17 cellular contexts compared by ENCODE assay signal in genomic region chr9:87334366-87334765, GRCh38.
DNase-seq lines count a peak whose midpoint lies in the region; ATAC-seq, FAIRE-seq and TF ChIP-seq lines count a peak whose summit lies in the region.
"Had no signal": no experiment of that assay in that cellular context is flagged by ENCODE, and none has a peak within 500 bp of the region (broad histone marks: within the 10 kb centered on the region; RNA-seq: fewer than 3 reads in every experiment).

No MANE protein-coding gene starts in this region.

- peaks cover 17% of the 10 kb centered on the region for H3K9me3 ChIP-seq in SK-N-MC (ENCODE audit: low read depth, low read length)
- peaks cover 13% of the 10 kb centered on the region for H3K9me3 ChIP-seq in HepG2 (ENCODE audit: low read length)

- no peak overlapping the region for H3K4me3 ChIP-seq in SK-N-MC
- H3K4me3 ChIP-seq in HepG2 (replicated peaks in 1 of 3; ENCODE audit: insufficient read depth in 1 of 3, low read depth in 2 of 3, low read length in 3 of 3) = no peak overlapping the region

- peaks cover 9% of the 10 kb centered on the region for H3K4me1 ChIP-seq in HepG2 (ENCODE audit: insufficient read depth, low read length)

- H3K4me2 ChIP-seq in HepG2 (ENCODE audit: low read depth, low read length) = no peak overlapping the region

- no peaks in the 10 kb centered on the region for H4K20me1 ChIP-seq in HepG2 (ENCODE audit: insufficient read depth, low read length)

- H3K36me3 ChIP-seq in SK-N-MC (ENCODE audit: insufficient read depth, low read length) (peaks cover 6% of the 10 kb centered on the region; the same call in 1 of the 2 replicates), HepG2 (replicated peaks in 1 of 2; ENCODE audit: control insufficient read depth in 1 of 2, insufficient read depth in 2 of 2, low read length in 2 of 2) (no peaks in the 10 kb centered on the region)

- no peak for TF ChIP-seq RAD21 in HepG2 (CRISPR knock-in tag; IDR thresholded peaks at IDR 0.05)

- no peak overlapping the region for H2AFZ ChIP-seq in HepG2 (ENCODE audit: low read length)

- in situ Hi-C loops in HepG2 (cut with HindIII; ENCODE audit: extremely low pct_ligation_motif_present, low pct_unique_long_range_greater_than_20kb) = loop anchor here (10.0 kb wide), 1 partner anchor 160 kb away; the partner anchor contains the start of gene DAPK1

- H3K9ac ChIP-seq in SK-N-MC (ENCODE audit: insufficient read length) = no peak overlapping the region
- no peak overlapping the region for H3K9ac ChIP-seq in HepG2 (ENCODE audit: insufficient read depth, low read depth, low read length)

- BruUV-seq in HepG2 (replicated peaks; lab: Mats Ljungman, UMichigan) = no TSS peak

- WGBS in HepG2 (ENCODE audit: low lambda C conversion rate) = 19% methylated on average over 3 of the region's 3 CpGs

- CTCF ChIA-PET in HepG2 (lab: Yijun Ruan, JAX; ENCODE audit: low intra/inter-chr PET ratio, low total read pairs) = no interaction called here

- TF ChIP-seq EP300 in HepG2 (IDR thresholded peaks at IDR 0.05; ENCODE audit: low read depth in 2 of 2, low read length in 2 of 2) (no peak), HepG2 (CRISPR knock-in tag; IDR thresholded peaks at IDR 0.05; ENCODE audit: borderline replicate concordance) (no peak)

- FAIRE-seq in HepG2 (lab: Jason Lieb, UNC) = no peak
- FAIRE-seq: A204.1, H1 had no signal

- peaks cover 0 to 18% of the 10 kb centered on the region in 2 experiments; a peak in 3 of 5 replicates for H3K27me3 ChIP-seq in HepG2 (ENCODE audit: control insufficient read depth in 1 of 2, insufficient read depth in 2 of 2, low read length in 2 of 2)

- intact Hi-C loops in HepG2 (cut with micrococcal nuclease; ENCODE audit: unreplicated experiment) = no loop called here

- POLR2A ChIA-PET in HepG2 (lab: Yijun Ruan, JAX) = no interaction called here

- TF ChIP-seq POLR2A in HepG2 (IDR thresholded peaks at IDR 0.05; ENCODE audit: insufficient read depth in 1 of 2, low read depth in 2 of 2, low read length in 2 of 2) = no peak

- ATAC-seq in HepG2 (no peak), HG03045 (IDR thresholded peaks at IDR 0.05; ENCODE audit: unreplicated experiment) (no peak)

- peak overlapping the region; percentile 97; the same call in 1 of the 2 replicates for H3K27ac ChIP-seq in SK-N-MC
- H3K27ac ChIP-seq in HepG2 (ENCODE audit: extremely low read length, insufficient read depth, low read length) = no peak overlapping the region
- H3K27ac ChIP-seq: HL-60 had no signal

- DNase-seq in COLO829 (ENCODE audit: low spot score) (peak; percentile 39), SK-N-MC (ENCODE audit: low read depth, low spot score) (no peak), HepG2 (ENCODE audit: low spot score) (no peak), SHP77 treated with DMSO at 0.1 percent for 48 hours (lab: John Stamatoyannopoulos, UW) (no peak), OCI-M1 (lab: John Stamatoyannopoulos, UW) (no peak)
- DNase-seq: AML-193; Calu3; CD4-positive, alpha-beta memory T cell; DMS79 treated with DMSO at 0.1 percent for 48 hours; GF-D8; H9; IMR-90; KBM-7 had no signal

- TF ChIP-seq CTCF in HepG2 (CRISPR knock-in tag; IDR thresholded peaks at IDR 0.05) = no peak

- H3K79me2 ChIP-seq in HepG2 (ENCODE audit: insufficient read depth, low read length) = no peaks in the 10 kb centered on the region

TF ChIP-seq in HepG2, 621 proteins besides CTCF, POLR2A, EP300 and RAD21:
- TF ChIP-seq ZFYVE20 (CRISPR knock-in tag; IDR thresholded peaks at IDR 0.05; ENCODE audit: borderline replicate concordance, low read depth) (no peak), FOSL2 (CRISPR knock-in tag; IDR thresholded peaks at IDR 0.05) (0 out of 2 replicates have a peak, but pooled peaks have one; percentile 11), ZSCAN25 (CRISPR knock-in tag; IDR thresholded peaks at IDR 0.05) (no peak), GPBP1L1 (CRISPR knock-in tag; IDR thresholded peaks at IDR 0.05) (no peak), ZFP1 (CRISPR knock-in tag; IDR thresholded peaks at IDR 0.05) (no peak)
